ENCODE assay signal across 24 cellular contexts in the genomic region with DNA sequence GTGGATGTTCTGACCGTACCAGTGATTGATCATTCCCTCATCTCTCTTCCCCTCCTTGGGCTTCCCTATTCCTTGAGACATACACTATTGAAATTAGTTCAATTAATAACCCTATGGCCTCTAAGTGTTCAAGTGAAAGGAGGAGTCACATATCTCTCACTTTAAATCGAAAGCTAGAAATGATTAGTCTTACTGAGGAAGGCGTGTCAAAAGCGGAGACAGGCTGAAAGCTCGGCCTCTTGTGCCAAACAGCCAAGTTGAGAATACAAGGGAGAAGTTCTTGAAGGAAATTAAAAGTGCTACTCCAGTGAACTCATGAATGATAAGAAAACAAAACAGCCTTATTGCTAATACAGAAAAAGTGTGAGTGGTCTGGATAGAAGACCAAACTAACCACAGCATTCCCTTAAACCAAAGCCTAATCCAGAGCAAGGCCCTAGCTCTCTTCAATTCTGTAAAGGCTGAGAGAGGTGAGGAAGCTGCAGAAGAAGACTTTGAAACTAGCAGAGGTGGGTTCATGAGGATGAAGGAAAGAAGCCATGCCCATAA.
"Had no signal": no experiment of that assay in that cellular context is flagged by ENCODE, and none has a peak within 500 bp of the region (broad histone marks: within the 10 kb centered on the region; RNA-seq: fewer than 3 reads in every experiment).

No MANE protein-coding gene starts in this region.

- H3K9me3 Mint-ChIP-seq: memory B cell; naive thymus-derived CD8-positive, alpha-beta T cell; nephron progenitor cell; stimulated activated naive B cell treated with anti-CD40 and anti-IgM and Interleukin-4, amounts not matched to agents 10 μg/mL and 1 μg/mL and 100 μg/mL, for 72 hours; stimulated activated naive CD8-positive, alpha-beta T cell treated with anti-CD3 and anti-CD28 coated beads, Interleukin-15, Interleukin-2, amounts not matched to agents 100 ng/mL and 50 ng/mL, for 24 hours had no signal

- H3K4me1 Mint-ChIP-seq: naive thymus-derived CD8-positive, alpha-beta T cell; stimulated activated naive B cell treated with anti-CD40 and anti-IgM and Interleukin-4, amounts not matched to agents 10 μg/mL and 1 μg/mL and 100 μg/mL, for 72 hours had no signal

- H3K27ac Mint-ChIP-seq: memory B cell; naive thymus-derived CD8-positive, alpha-beta T cell; nephron progenitor cell; stimulated activated naive B cell treated with anti-CD40 and anti-IgM and Interleukin-4, amounts not matched to agents 10 μg/mL and 1 μg/mL and 100 μg/mL, for 72 hours; stimulated activated naive CD8-positive, alpha-beta T cell treated with anti-CD3 and anti-CD28 coated beads, Interleukin-15, Interleukin-2, amounts not matched to agents 100 ng/mL and 50 ng/mL, for 24 hours had no signal

- H3K36me3 ChIP-seq: sigmoid colon, thoracic aorta, tibial nerve, upper lobe of left lung had no signal

- FAIRE-seq: colon, frontal cortex, urothelium cell line had no signal

- H3K36me3 Mint-ChIP-seq: naive thymus-derived CD8-positive, alpha-beta T cell; stimulated activated naive B cell treated with anti-CD40 and anti-IgM and Interleukin-4, amounts not matched to agents 10 μg/mL and 1 μg/mL and 100 μg/mL, for 72 hours had no signal

- H3K27me3 ChIP-seq: dorsolateral prefrontal cortex, sigmoid colon, tibial nerve, upper lobe of left lung had no signal

- H3K4me1 ChIP-seq: psoas muscle, sigmoid colon, tibial nerve had no signal

- H3K4me3 Mint-ChIP-seq: memory B cell; naive thymus-derived CD8-positive, alpha-beta T cell; nephron progenitor cell; stimulated activated naive B cell treated with anti-CD40 and anti-IgM and Interleukin-4, amounts not matched to agents 10 μg/mL and 1 μg/mL and 100 μg/mL, for 72 hours; stimulated activated naive CD8-positive, alpha-beta T cell treated with anti-CD3 and anti-CD28 coated beads, Interleukin-15, Interleukin-2, amounts not matched to agents 100 ng/mL and 50 ng/mL, for 24 hours had no signal

- H3K9me3 ChIP-seq: mucosa of descending colon, psoas muscle, sigmoid colon, thoracic aorta, tibial nerve, upper lobe of left lung had no signal

- H3K27me3 Mint-ChIP-seq: stimulated activated naive CD8-positive, alpha-beta T cell treated with anti-CD3 and anti-CD28 coated beads, Interleukin-15, Interleukin-2, amounts not matched to agents 100 ng/mL and 50 ng/mL, for 24 hours had no signal

- ATAC-seq: mucosa of descending colon; naive thymus-derived CD8-positive, alpha-beta T cell; psoas muscle; right cardiac atrium; stimulated activated naive B cell treated with anti-CD40 and anti-IgM and Interleukin-4, amounts not matched to agents 10 μg/mL and 1 μg/mL and 100 μg/mL, for 72 hours had no signal

- H3K27ac ChIP-seq: dorsolateral prefrontal cortex, psoas muscle, sigmoid colon, skin epidermis, thoracic aorta, tibial nerve, upper lobe of left lung had no signal

- H3K4me3 ChIP-seq: dorsolateral prefrontal cortex, lung, mucosa of descending colon, psoas muscle, sigmoid colon, skin epidermis, thoracic aorta, tibial nerve, upper lobe of left lung had no signal

- DNase-seq: dorsolateral prefrontal cortex; effector CD4-positive, alpha-beta T cell; head of caudate nucleus; mucosa of descending colon; naive thymus-derived CD8-positive, alpha-beta T cell; nephron progenitor cell; nucleus accumbens; posterior cingulate gyrus; psoas muscle; right cardiac atrium; sigmoid colon; stimulated activated CD4-positive, alpha-beta T cell treated with anti-CD3 and anti-CD28 coated beads, Interleukin-15, amount 100 ng/mL, for 24 hours; stimulated activated CD4-positive, alpha-beta T cell treated with anti-CD3 and anti-CD28 coated beads, Interleukin-2, amount 100 ng/mL, for 48 hours; stimulated activated naive B cell treated with anti-CD40 and anti-IgM and Interleukin-4, amounts not matched to agents 10 μg/mL and 1 μg/mL and 100 μg/mL, for 72 hours; upper lobe of left lung had no signal
